8 cellular contexts compared by ENCODE assay signal in the genomic region with DNA sequence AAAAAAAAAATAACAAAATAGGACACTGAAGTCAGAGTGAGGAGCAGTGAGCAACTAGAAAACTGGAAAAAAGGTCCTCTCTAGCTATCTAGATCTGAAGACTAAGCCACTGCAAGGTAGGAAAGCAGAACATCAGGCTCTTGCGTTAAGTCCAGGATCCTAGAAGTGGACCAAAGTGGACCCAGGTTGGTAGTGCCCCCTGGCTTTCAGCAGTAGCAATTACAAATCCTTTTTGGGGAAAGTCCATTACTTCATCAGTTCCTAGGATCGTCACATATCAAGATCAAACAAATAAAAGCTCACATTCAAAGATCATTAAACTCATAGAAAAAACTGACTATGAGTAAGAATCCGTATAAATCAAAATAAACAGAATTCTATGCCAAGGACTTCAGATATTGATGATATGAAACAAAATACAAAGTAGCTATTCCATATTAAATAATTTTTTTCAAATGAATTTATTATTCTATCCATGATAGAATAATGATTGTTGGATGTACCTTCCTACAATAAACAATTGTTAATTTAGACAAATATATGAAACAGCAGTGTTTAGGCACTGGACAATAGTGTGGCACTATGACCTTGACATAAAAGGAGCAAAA. TPM values are rescaled to one million over a fixed set of nuclear protein-coding genes. Genes with fewer than 3 reads are reported as not detected.
DNase-seq lines count a peak whose midpoint lies in the region; ATAC-seq, FAIRE-seq and TF ChIP-seq lines count a peak whose summit lies in the region.

No MANE protein-coding gene starts in this region.

- ATAC-seq in HG02759 (IDR thresholded peaks at IDR 0.05; ENCODE audit: unreplicated experiment) = peak; percentile 48

- H4K20me1 ChIP-seq in OCI-LY1 (ENCODE audit: insufficient read depth, low read length) = no peaks in the 10 kb centered on the region

- no peak overlapping the region for H3K4me2 ChIP-seq in OCI-LY1 (ENCODE audit: low read length)

- no peaks in the 10 kb centered on the region for H3K27me3 ChIP-seq in OCI-LY1 (ENCODE audit: insufficient read depth, low read length)
- no peaks in the 10 kb centered on the region for H3K27me3 ChIP-seq in bronchial epithelial cell (ENCODE audit: control insufficient read depth, insufficient read depth, low read length)

- no peak overlapping the region for H2AFZ ChIP-seq in OCI-LY1 (ENCODE audit: low read length)

- H3K4me1 ChIP-seq in OCI-LY1 (ENCODE audit: insufficient read depth, low read length, severe bottlenecking) = peaks cover 21% of the 10 kb centered on the region

- H3K9me2 ChIP-seq in OCI-LY1 (ENCODE audit: low read depth, low read length) = no peaks in the 10 kb centered on the region

- H3K9ac ChIP-seq in OCI-LY1 (ENCODE audit: low read length) = no peak overlapping the region

- H3K9me3 ChIP-seq in OCI-LY1 (ENCODE audit: low read length) = no peaks in the 10 kb centered on the region

- H3K79me2 ChIP-seq in OCI-LY1 (ENCODE audit: insufficient read depth, low read length) = no peaks in the 10 kb centered on the region

- peak; percentile 84 for TF ChIP-seq CTCF in OCI-LY1 (IDR thresholded peaks at IDR 0.05; ENCODE audit: low read length)
- TF ChIP-seq CTCF in bronchial epithelial cell (IDR thresholded peaks at IDR 0.05; ENCODE audit: insufficient read depth, low read length, severe bottlenecking) = peak; percentile 75

- H3K4me3 ChIP-seq in OCI-LY1 (ENCODE audit: low read depth, low read length, poor library complexity, severe bottlenecking) (no peak overlapping the region), bronchial epithelial cell (ENCODE audit: low read depth, low read length) (no peak overlapping the region)

- no peak overlapping the region for H3K27ac ChIP-seq in OCI-LY1 (ENCODE audit: low read depth, low read length, poor library complexity, severe bottlenecking)

- DNase-seq in activated CD4-positive, alpha-beta T cell treated with anti-CD3 and anti-CD28 coated beads for 48 hours = peak; percentile 34
- DNase-seq in activated CD4-positive, alpha-beta T cell treated with anti-CD3 and anti-CD28 coated beads, Interleukin-2, amount 50 U/mL, for 4 hours = no peak
- DNase-seq in bronchial epithelial cell (ENCODE audit: low read depth) = peak; percentile 67
- DNase-seq in iPS-NIHi7 (ENCODE audit: extremely low spot score) = peak; percentile 74
- peak; percentile 42 for DNase-seq in stimulated activated CD8-positive, alpha-beta memory T cell treated with anti-CD3 and anti-CD28 coated beads, Interleukin-4, amount 100 ng/mL, for 48 hours
- DNase-seq in NCI-H1694 treated with DMSO at 0.1 percent for 48 hours (lab: John Stamatoyannopoulos, UW) = no peak

- H3F3A ChIP-seq in OCI-LY1 (ENCODE audit: insufficient read depth, low read length) = no peaks in the 10 kb centered on the region

- no peak for FAIRE-seq in bronchial epithelial cell (lab: Jason Lieb, UNC)

- H3K36me3 ChIP-seq in OCI-LY1 (ENCODE audit: insufficient read depth, low read length) (no peaks in the 10 kb centered on the region), bronchial epithelial cell (ENCODE audit: control insufficient read depth, insufficient read depth, low read length) (no peaks in the 10 kb centered on the region)

RNA-seq across cellular contexts. Expression of a gene that starts 6.5 kb away (rescaled TPM):
- 23.7 and 35.0 TPM in 2 replicates for total RNA-seq in bronchial epithelial cell

Comparison
In these comparisons a context has a peak if more than half of its experiments do, and no peak if none do; other contexts are left out.
1. DNase-seq: peak in activated CD4-positive, alpha-beta T cell treated with anti-CD3 and anti-CD28 coated beads for 48 hours (single experiment), bronchial epithelial cell (single experiment), iPS-NIHi7 (single experiment) and stimulated activated CD8-positive, alpha-beta memory T cell treated with anti-CD3 and anti-CD28 coated beads, Interleukin-4, amount 100 ng/mL, for 48 hours (single experiment); none in activated CD4-positive, alpha-beta T cell treated with anti-CD3 and anti-CD28 coated beads, Interleukin-2, amount 50 U/mL, for 4 hours (0 of 2) and NCI-H1694 treated with DMSO at 0.1 percent for 48 hours (single experiment).